ENCODE assay signal across 8 cellular contexts in the genomic region with DNA sequence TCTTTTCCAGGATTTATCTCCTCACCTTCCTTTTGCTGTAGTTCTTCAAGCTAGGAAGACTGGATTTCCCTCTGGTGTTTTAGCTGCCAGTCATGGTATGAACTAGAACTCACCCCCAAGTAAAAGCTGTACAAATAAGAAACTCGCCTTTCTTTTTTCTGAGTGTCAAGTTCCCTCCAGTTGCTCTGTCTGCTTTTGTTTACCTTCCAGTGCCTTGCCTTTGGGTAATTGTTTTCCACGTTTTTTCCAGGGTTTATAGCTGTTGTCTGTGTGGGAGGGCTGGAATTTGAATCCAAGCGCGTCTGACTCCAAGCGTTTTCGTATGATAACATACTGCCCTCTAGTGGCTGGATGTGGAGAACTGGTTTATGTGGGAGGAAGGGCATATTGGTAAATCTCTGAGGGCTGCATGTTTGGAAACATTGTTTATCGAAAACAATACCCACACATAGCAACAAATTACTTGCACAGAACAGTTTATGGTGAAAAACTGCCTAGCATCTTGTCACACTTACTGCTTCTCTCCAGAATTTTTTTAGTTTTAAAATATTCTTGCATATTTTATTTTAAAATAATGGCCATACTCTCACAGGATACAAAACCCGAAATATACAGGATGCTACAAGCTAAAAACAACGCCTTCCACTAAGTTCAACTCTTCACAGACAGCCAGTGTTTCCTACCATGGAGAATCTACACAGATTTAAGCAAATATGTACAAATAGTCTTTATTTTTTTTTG. TPM values are rescaled to one million over a fixed set of nuclear protein-coding genes. Genes with fewer than 3 reads are reported as not detected.
DNase-seq lines count a peak whose midpoint lies in the region; ATAC-seq, FAIRE-seq and TF ChIP-seq lines count a peak whose summit lies in the region.

No MANE protein-coding gene starts in this region.

- H3K9ac ChIP-seq in ES-I3 (ENCODE audit: low read depth, low read length): peak overlapping the region; percentile 17; the same call in 1 of the 2 replicates

- no peaks in the 10 kb centered on the region for H3K9me3 ChIP-seq in ES-I3 (ENCODE audit: control insufficient read depth, insufficient read depth, low read length)

- CTCF ChIA-PET in activated naive CD4-positive, alpha-beta T cell treated with anti-CD3 and anti-CD28 coated beads, Interleukin-2, amount 10 ng/mL, durations not matched to agents 7 days and 5 days (lab: Charles Lee): interaction anchor here (0.8 to 11.7 kb wide), 24 partner anchors 8 to 157 kb away, joined by 3 to 183 read pairs (median 5); a partner anchor contains a TSS

- FAIRE-seq in frontal cortex (lab: Jason Lieb, UNC): peak; percentile 60

- peaks cover 8% of the 10 kb centered on the region for H3K36me3 Mint-ChIP-seq in activated naive CD4-positive, alpha-beta T cell treated with anti-CD3 and anti-CD28 coated beads, Interleukin-2, amount 10 ng/mL, durations not matched to agents 7 days and 5 days

- H3K4me3 ChIP-seq in LNCaP clone FGC (ENCODE audit: low read depth, low read length): 0 out of 2 replicates have a peak overlapping the region, but pooled peaks have one; percentile 19

- H3K27ac Mint-ChIP-seq in activated naive CD4-positive, alpha-beta T cell treated with anti-CD3 and anti-CD28 coated beads, Interleukin-2, amount 10 ng/mL, durations not matched to agents 7 days and 5 days: peak overlapping the region; percentile 75

- no peaks in the 10 kb centered on the region for H3K9me3 Mint-ChIP-seq in activated naive CD4-positive, alpha-beta T cell treated with anti-CD3 and anti-CD28 coated beads, Interleukin-2, amount 10 ng/mL, durations not matched to agents 7 days and 5 days

- peak; percentile 86 for DNase-seq in LNCaP clone FGC (ENCODE audit: low read depth)
- DNase-seq in RKO (ENCODE audit: low spot score): peak; percentile 86
- peak; percentile 79 for DNase-seq in activated naive CD4-positive, alpha-beta T cell treated with anti-CD3 and anti-CD28 coated beads, Interleukin-2, amount 10 ng/mL, durations not matched to agents 7 days and 5 days
- DNase-seq in frontal cortex (ENCODE audit: low spot score in 2 of 2): peak; percentile 82 to 86
- peak; percentile 62 for DNase-seq in occipital lobe (lab: John Stamatoyannopoulos, UW)

- TF ChIP-seq CTCF in LNCaP clone FGC (IDR thresholded peaks at IDR 0.05; ENCODE audit: control insufficient read depth, extremely low read depth, insufficient read depth): peak; percentile 82

- peaks cover 7% of the 10 kb centered on the region for H3K27me3 Mint-ChIP-seq in activated naive CD4-positive, alpha-beta T cell treated with anti-CD3 and anti-CD28 coated beads, Interleukin-2, amount 10 ng/mL, durations not matched to agents 7 days and 5 days

- H3K36me3 ChIP-seq in ES-I3 (ENCODE audit: insufficient read depth, low read length): no peaks in the 10 kb centered on the region

- H3K4me3 Mint-ChIP-seq in activated naive CD4-positive, alpha-beta T cell treated with anti-CD3 and anti-CD28 coated beads, Interleukin-2, amount 10 ng/mL, durations not matched to agents 7 days and 5 days: peak overlapping the region; percentile 37

- H3K4me1 ChIP-seq in ES-I3 (ENCODE audit: insufficient read depth, low read length): peaks cover 3% of the 10 kb centered on the region; the same call in 1 of the 2 replicates

- no peak for ATAC-seq in GM18520 (IDR thresholded peaks at IDR 0.05; ENCODE audit: unreplicated experiment)
- no peak for ATAC-seq in HG02852 (IDR thresholded peaks at IDR 0.05; ENCODE audit: unreplicated experiment)

- peaks cover 65% of the 10 kb centered on the region for H3K4me1 Mint-ChIP-seq in activated naive CD4-positive, alpha-beta T cell treated with anti-CD3 and anti-CD28 coated beads, Interleukin-2, amount 10 ng/mL, durations not matched to agents 7 days and 5 days

RNA-seq across cellular contexts. Expression of a gene that starts 19.2 kb away (rescaled TPM):
- 2.4 TPM for total RNA-seq in frontal cortex
- total RNA-seq in occipital lobe: 2.3 TPM

RNA-seq across cellular contexts. Expression of a gene that starts 33.4 kb away (rescaled TPM):
- total RNA-seq in frontal cortex (33.4 TPM), occipital lobe (22.8 TPM)

RNA-seq across cellular contexts. Expression of a gene that starts 34.1 kb away (rescaled TPM):
- total RNA-seq in frontal cortex: 0.41 TPM
- 0.31 TPM for total RNA-seq in occipital lobe

RNA-seq across cellular contexts. Expression of a gene that starts 34.5 kb away (rescaled TPM):
- total RNA-seq in frontal cortex: 13.0 TPM
- 12.9 TPM for total RNA-seq in occipital lobe

RNA-seq across cellular contexts. Expression of a gene that starts 44.0 kb away (rescaled TPM):
- total RNA-seq in frontal cortex: 5.7 TPM
- total RNA-seq in occipital lobe: 2.5 TPM
